8 cellular contexts compared by ENCODE assay signal in genomic region chr10:77926566-77927342, GRCh38. TPM values are rescaled to one million over a fixed set of nuclear protein-coding genes. Genes with fewer than 3 reads are reported as not detected.
A peak's percentile ranks its signal among the peaks of the same experiment; 100 is the strongest.
DNase-seq lines count a peak whose midpoint lies in the region; ATAC-seq and TF ChIP-seq lines count a peak whose summit lies in the region.

Gene DLG5 (minus strand): TSS chr10:77926755. CDS start chr10:77926520, 235 bp downstream.

- intact Hi-C loops in left colon (cut with DNase I, micrococcal nuclease) = loop anchor here in 1 of 2 donors (10.0 kb wide), 1 partner anchor 82 kb away; no protein-coding TSS in a partner anchor

- no peaks in the 10 kb centered on the region for H3K27me3 ChIP-seq in SJSA1 (replicated peaks)

- in situ Hi-C loops in GM13976 (cut with MboI; ENCODE audit: low sequenced_read_pairs, unreplicated experiment) = no loop called here

- H3K4me1 ChIP-seq in SJSA1 (replicated peaks) = peaks cover 17% of the 10 kb centered on the region

- H3K36me3 ChIP-seq in SJSA1 = peaks cover 20% of the 10 kb centered on the region

- POLR2A ChIA-PET in AG04449 (lab: Yijun Ruan, JAX) = interaction anchor here (0.7 to 1.5 kb wide), 5 partner anchors 12 to 57 kb away, joined by 3 to 7 read pairs (median 3); no protein-coding TSS in a partner anchor

- H3K4me3 ChIP-seq in AG04449 (ENCODE audit: low read depth, low read length) (peak within 1 kb of the TSS; percentile 80), SJSA1 (peak within 1 kb of the TSS; percentile 97)

- H3K9me3 ChIP-seq in SJSA1 (replicated peaks) = peaks cover 4% of the 10 kb centered on the region

- CTCF ChIA-PET in AG04449 (lab: Yijun Ruan, JAX) = interaction anchor here (0.8 to 2.3 kb wide), 3 partner anchors 10 to 80 kb away, joined by 3 to 6 read pairs (median 5); no protein-coding TSS in a partner anchor

- H3K27ac ChIP-seq in SJSA1 = peak within 1 kb of the TSS; percentile 30; the same call in 1 of the 2 replicates
- H3K27ac ChIP-seq in cingulate gyrus (ENCODE audit: low read depth, low read length) = peak within 1 kb of the TSS; percentile 10

- DNase-seq in AG04449 (ENCODE audit: low read depth, low spot score) (no peak), GM13976 (ENCODE audit: low spot score) (peak; percentile 73), SJSA1 (ENCODE audit: low read depth in 1 of 2, low spot score in 2 of 2) (peak in 1 of 2 experiments; percentile 74), left colon (peak; percentile 73 to 79), superior temporal gyrus (ENCODE audit: extremely low spot score) (no peak)
- DNase-seq in stimulated activated CD4-positive, alpha-beta T cell treated with anti-CD3 and anti-CD28 coated beads, Interleukin-4, amount 100 ng/mL, for 48 hours (ENCODE audit: low read depth in 2 of 2) = peak; percentile 9 to 12

- TF ChIP-seq CTCF in AG04449 (IDR thresholded peaks at IDR 0.05; ENCODE audit: insufficient read depth, low read length, missing control alignments) (no peak), GM13976 (IDR thresholded peaks at IDR 0.05; ENCODE audit: borderline replicate concordance, control extremely low read depth, extremely low read depth, insufficient read depth, missing control alignments) (no peak)

- ATAC-seq in HG03066 (IDR thresholded peaks at IDR 0.05; ENCODE audit: low read depth, unreplicated experiment) (peak; percentile 43), left colon (peak; percentile 88)

RNA-seq across cellular contexts. Expression of gene DLG5, which starts in this region (rescaled TPM):
- total RNA-seq in SJSA1 (2014; rRNA removed; shearing (Covaris generic)) = 19.5 and 27.6 TPM in 2 replicates
- total RNA-seq in left colon = 10 to 100 TPM; 26.0 to 36.7 TPM

Comparison
In these comparisons a context has a peak if more than half of its experiments do, and no peak if none do; other contexts are left out.
1. DNase-seq: peak in GM13976 (single experiment), left colon (2 of 2) and stimulated activated CD4-positive, alpha-beta T cell treated with anti-CD3 and anti-CD28 coated beads, Interleukin-4, amount 100 ng/mL, for 48 hours (2 of 2); none in AG04449 (single experiment) and superior temporal gyrus (single experiment).